ENCODE assay signal across 13 cellular contexts in the genomic region with DNA sequence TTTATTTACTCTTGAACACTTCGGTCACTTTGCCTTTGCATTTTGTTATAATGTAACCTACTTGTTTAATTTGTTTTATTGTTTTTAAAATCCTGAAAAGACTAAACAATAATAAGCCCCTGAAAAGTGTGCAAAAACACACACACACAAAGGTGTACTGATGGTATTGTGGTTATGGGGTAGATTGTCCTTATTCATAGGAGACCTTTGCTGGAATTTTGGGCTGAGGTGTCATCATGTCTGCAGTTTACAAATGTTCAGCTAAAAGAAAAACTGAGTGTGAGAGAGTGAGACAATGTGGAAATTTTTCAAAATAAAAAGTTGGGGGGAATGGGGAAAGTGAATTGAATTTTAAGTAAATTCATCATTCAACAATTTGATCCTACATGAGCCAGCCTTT.
A peak's percentile ranks its signal among the peaks of the same experiment; 100 is the strongest.
DNase-seq lines count a peak whose midpoint lies in the region; ATAC-seq and TF ChIP-seq lines count a peak whose summit lies in the region.
"Had no signal": no experiment of that assay in that cellular context is flagged by ENCODE, and none has a peak within 500 bp of the region (broad histone marks: within the 10 kb centered on the region; RNA-seq: fewer than 3 reads in every experiment).

No MANE protein-coding gene starts in this region.

- no peaks in the 10 kb centered on the region for H3K9me3 Mint-ChIP-seq in activated naive CD4-positive, alpha-beta T cell treated with anti-CD3 and anti-CD28 coated beads, Interleukin-2, amount 10 ng/mL, durations not matched to agents 7 days and 5 days
- no peaks in the 10 kb centered on the region; a peak in 1 of 5 replicates for H3K9me3 Mint-ChIP-seq in H9

- no peak overlapping the region for H3K18ac ChIP-seq in H9 (ENCODE audit: insufficient read length, low read depth, low read length)

- CTCF ChIA-PET in activated naive CD4-positive, alpha-beta T cell treated with anti-CD3 and anti-CD28 coated beads, Interleukin-2, amount 10 ng/mL, durations not matched to agents 7 days and 5 days (lab: Charles Lee): interaction anchor here (1.4 to 5.4 kb wide), 3 partner anchors 11 to 111 kb away, joined by 4 to 25 read pairs (median 10); no protein-coding TSS in a partner anchor

- H3K14ac ChIP-seq in H9 (ENCODE audit: insufficient read depth, low read length): no peak overlapping the region

- no peaks in the 10 kb centered on the region for H4K20me1 ChIP-seq in H9 (ENCODE audit: control insufficient read depth, insufficient read depth, insufficient read length)

- no peak overlapping the region for H4K8ac ChIP-seq in H9 (replicated peaks; ENCODE audit: insufficient read length, low read depth, low read length)

- H3K79me2 ChIP-seq in H9 (ENCODE audit: insufficient read depth, low read length): no peaks in the 10 kb centered on the region

- H3K9ac ChIP-seq in H9 (ENCODE audit: extremely low read depth, insufficient read length, low read length): no peak overlapping the region

- H2BK120ac ChIP-seq in H9 (ENCODE audit: low read depth, low read length, poor library complexity, severe bottlenecking): no peak overlapping the region

- peaks cover 31% of the 10 kb centered on the region for H3K4me1 Mint-ChIP-seq in activated naive CD4-positive, alpha-beta T cell treated with anti-CD3 and anti-CD28 coated beads, Interleukin-2, amount 10 ng/mL, durations not matched to agents 7 days and 5 days
- H3K4me1 Mint-ChIP-seq in T-helper 17 cell (peaks cover 26% of the 10 kb centered on the region), H9 (peaks cover 5 to 7% of the 10 kb centered on the region in 2 experiments; a peak in 3 of 4 replicates)

- no peak overlapping the region for H3K27ac ChIP-seq in H9 (ENCODE audit: insufficient read length, low read depth, low read length)
- H3K27ac ChIP-seq: HL-60, neutrophil, testis had no signal

- no peaks in the 10 kb centered on the region for H3K79me1 ChIP-seq in H9 (ENCODE audit: insufficient read depth, low read depth, low read length, poor library complexity, severe bottlenecking)

- H4K91ac ChIP-seq in H9 (ENCODE audit: insufficient read length, low read depth, low read length): no peak overlapping the region

- H3K56ac ChIP-seq in H9 (ENCODE audit: insufficient read length, low read depth, low read length): no peak overlapping the region

- TF ChIP-seq CTCF in H9 (conservative IDR thresholded peaks at IDR 0.05): no peak

- H2BK15ac ChIP-seq in H9 (ENCODE audit: low read depth, low read length): no peak overlapping the region

- no peak overlapping the region for H2AK5ac ChIP-seq in H9 (ENCODE audit: insufficient read length, low read length)

- H3K23me2 ChIP-seq in H9 (ENCODE audit: insufficient read length, low read depth, low read length, poor library complexity, severe bottlenecking): no peaks in the 10 kb centered on the region

- ATAC-seq in GM21723 (IDR thresholded peaks at IDR 0.05; ENCODE audit: unreplicated experiment) (peak; percentile 17), T-helper 17 cell (peak; percentile 21), HG02588 (IDR thresholded peaks at IDR 0.05; ENCODE audit: unreplicated experiment) (no peak)
- peak; percentile 61 for ATAC-seq in stimulated activated naive CD8-positive, alpha-beta T cell treated with anti-CD3 and anti-CD28 coated beads, Interleukin-15, Interleukin-2, amounts not matched to agents 100 U/mL and 50 U/mL, for 24 hours

- no peak overlapping the region for H3K23ac ChIP-seq in H9 (ENCODE audit: insufficient read length, low read depth, low read length)

- no peak overlapping the region for H2BK5ac ChIP-seq in H9 (ENCODE audit: insufficient read length, low read length)

- no peaks in the 10 kb centered on the region for H3K9me3 ChIP-seq in T-helper 17 cell (ENCODE audit: control insufficient read depth, low read length, poor library complexity, severe bottlenecking)
- H3K9me3 ChIP-seq in H9 (ENCODE audit: control insufficient read depth, low read depth, low read length): no peaks in the 10 kb centered on the region
- H3K9me3 ChIP-seq: neutrophil, testis had no signal

- H3K27ac Mint-ChIP-seq in activated naive CD4-positive, alpha-beta T cell treated with anti-CD3 and anti-CD28 coated beads, Interleukin-2, amount 10 ng/mL, durations not matched to agents 7 days and 5 days: peak overlapping the region; percentile 64
- peak overlapping the region; percentile 92 for H3K27ac Mint-ChIP-seq in T-helper 17 cell
- H3K27ac Mint-ChIP-seq in H9: no peak overlapping the region

- no peak for DNase-seq in activated naive CD4-positive, alpha-beta T cell treated with anti-CD3 and anti-CD28 coated beads, Interleukin-2, amount 10 ng/mL, durations not matched to agents 7 days and 5 days
- DNase-seq in activated naive CD4-positive, alpha-beta T cell (lab: John Stamatoyannopoulos, UW): no peak
- DNase-seq in T-helper 17 cell (no peak), H4 (ENCODE audit: low spot score) (no peak), H9 (no peak)
- DNase-seq in stimulated activated naive CD8-positive, alpha-beta T cell treated with anti-CD3 and anti-CD28 coated beads, Interleukin-15, Interleukin-2, amounts not matched to agents 100 U/mL and 50 U/mL, for 24 hours: no peak
- DNase-seq: NCI-H748 treated with DMSO at 0.1 percent for 48 hours, RPMI8226, testis had no signal

- H3K4me3 Mint-ChIP-seq in activated naive CD4-positive, alpha-beta T cell treated with anti-CD3 and anti-CD28 coated beads, Interleukin-2, amount 10 ng/mL, durations not matched to agents 7 days and 5 days: no peak overlapping the region
- H3K4me3 Mint-ChIP-seq in T-helper 17 cell (peak overlapping the region; percentile 79), H9 (no peak overlapping the region)

- no peak overlapping the region for H3T11ph ChIP-seq in H9 (ENCODE audit: low read length)

- no peaks in the 10 kb centered on the region for H3K36me3 Mint-ChIP-seq in activated naive CD4-positive, alpha-beta T cell treated with anti-CD3 and anti-CD28 coated beads, Interleukin-2, amount 10 ng/mL, durations not matched to agents 7 days and 5 days
- H3K36me3 Mint-ChIP-seq in T-helper 17 cell (ENCODE audit: low read depth): no peaks in the 10 kb centered on the region
- no peaks in the 10 kb centered on the region for H3K36me3 Mint-ChIP-seq in H9 (ENCODE audit: insufficient read depth in 1 of 3, low read depth in 3 of 3)

- H4K5ac ChIP-seq in H9 (ENCODE audit: insufficient read length, low read depth, low read length): no peak overlapping the region

- H3K27me3 Mint-ChIP-seq in activated naive CD4-positive, alpha-beta T cell treated with anti-CD3 and anti-CD28 coated beads, Interleukin-2, amount 10 ng/mL, durations not matched to agents 7 days and 5 days: peaks cover 20% of the 10 kb centered on the region
- H3K27me3 Mint-ChIP-seq in T-helper 17 cell (peaks cover 6% of the 10 kb centered on the region), H9 (ENCODE audit: low read depth) (no peaks in the 10 kb centered on the region; the same call in 1 of the 2 replicates)

- H3K27me3 ChIP-seq in H9 (ENCODE audit: insufficient read depth, low read length): no peaks in the 10 kb centered on the region
- H3K27me3 ChIP-seq: neutrophil, testis had no signal

- no peak overlapping the region for H3K4me2 ChIP-seq in H9 (ENCODE audit: insufficient read depth, insufficient read length, low read length)

- no CpG with 5 or more reads among the region's 1 CpG for WGBS in H9 (ENCODE audit: extremely low coverage, insufficient read length, low lambda C conversion rate)

- H3K4me1 ChIP-seq in H9 (ENCODE audit: insufficient read depth, low read length): peaks cover 3% of the 10 kb centered on the region; the same call in 1 of the 2 replicates
- H3K4me1 ChIP-seq: testis had no signal

- no peak overlapping the region for H3K4ac ChIP-seq in H9 (ENCODE audit: low read depth, low read length)

- no peak overlapping the region for H2BK12ac ChIP-seq in H9 (ENCODE audit: insufficient read length, low read depth, low read length)

- no peak overlapping the region for H2BK20ac ChIP-seq in H9 (ENCODE audit: low read depth, low read length, poor library complexity, severe bottlenecking)

- H2AFZ ChIP-seq in H9 (ENCODE audit: low read length): no peak overlapping the region

Comparison
In these comparisons a context has a peak if more than half of its experiments do, and no peak if none do; other contexts are left out.
1. H3K27ac Mint-ChIP-seq: peak in activated naive CD4-positive, alpha-beta T cell treated with anti-CD3 and anti-CD28 coated beads, Interleukin-2, amount 10 ng/mL, durations not matched to agents 7 days and 5 days (single experiment) and T-helper 17 cell (single experiment); none in H9 (0 of 3).